8 cellular contexts compared by ENCODE assay signal in the genomic region with DNA sequence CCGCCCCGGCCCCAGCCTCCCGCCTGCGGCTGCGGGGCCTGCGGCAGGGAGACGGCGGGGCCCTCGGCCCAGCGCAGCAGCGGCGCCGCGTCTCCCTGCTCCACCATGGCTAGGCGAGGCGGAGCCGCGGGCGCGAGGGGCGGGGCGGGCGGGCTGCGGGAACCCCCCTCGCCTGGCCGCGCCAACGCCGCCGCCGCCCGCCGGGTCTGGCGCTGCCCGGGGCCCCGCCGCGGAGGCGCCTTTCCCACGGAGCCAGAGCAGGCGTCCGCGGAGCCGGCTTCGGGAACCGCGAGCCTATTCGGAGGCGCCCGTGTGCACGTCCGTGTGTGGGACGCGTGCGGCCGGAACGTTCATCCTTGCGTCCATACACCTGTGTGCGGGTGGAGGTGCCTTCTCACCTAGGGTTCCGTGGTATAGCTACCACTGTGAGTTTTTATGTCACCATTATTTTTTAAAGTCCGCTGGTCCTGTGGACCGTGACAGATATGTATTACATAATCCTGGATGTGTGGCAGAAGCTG. TPM values are rescaled to one million over a fixed set of nuclear protein-coding genes. Genes with fewer than 3 reads are reported as not detected.
DNase-seq lines count a peak whose midpoint lies in the region; ATAC-seq and TF ChIP-seq lines count a peak whose summit lies in the region.

A gene with protein sequence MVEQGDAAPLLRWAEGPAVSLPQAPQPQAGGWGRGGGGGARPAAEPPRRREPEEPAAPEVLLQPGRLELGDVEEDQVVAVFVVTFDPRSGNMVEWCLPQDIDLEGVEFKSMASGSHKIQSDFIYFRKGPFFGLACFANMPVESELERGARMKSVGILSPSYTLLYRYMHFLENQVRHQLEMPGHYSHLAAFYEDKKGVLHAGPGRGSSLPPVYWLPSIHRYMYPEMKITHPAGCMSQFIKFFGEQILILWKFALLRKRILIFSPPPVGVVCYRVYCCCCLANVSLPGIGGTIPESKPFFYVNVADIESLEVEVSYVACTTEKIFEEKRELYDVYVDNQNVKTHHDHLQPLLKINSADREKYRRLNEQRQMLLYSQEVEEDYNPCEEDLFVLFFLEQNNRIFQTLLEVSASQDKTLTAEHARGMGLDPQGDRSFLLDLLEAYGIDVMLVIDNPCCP (minus strand): TSS at position 120 of the 521 bp plus-strand sequence. CDS start 13 bp downstream, at position 107.

- H3K27me3 ChIP-seq in A673 (replicated peaks; ENCODE audit: insufficient read depth, low read depth, low read length, poor library complexity) = no peaks in the 10 kb centered on the region

- H3K4me3 ChIP-seq in A673 (ENCODE audit: low read depth, low read length, poor library complexity, severe bottlenecking) (peak within 1 kb of the TSS; percentile 87), fibroblast of mammary gland (ENCODE audit: control insufficient read depth, low read depth, low read length) (peak within 1 kb of the TSS; percentile 58)

- H3K9me3 ChIP-seq in A673 (ENCODE audit: low read depth, low read length, poor library complexity, severe bottlenecking) = no peaks in the 10 kb centered on the region

- peaks cover 13% of the 10 kb centered on the region for H3K4me1 Mint-ChIP-seq in nephron

- H3K36me3 Mint-ChIP-seq in nephron (ENCODE audit: low read depth) = no peaks in the 10 kb centered on the region

- intact Hi-C loops in A673 (cut with micrococcal nuclease; ENCODE audit: unreplicated experiment) = loop anchor here (5.0 kb wide), 1 partner anchor 35 kb away; the partner anchor contains the start of gene SSBP1

- no peaks in the 10 kb centered on the region for H3K36me3 ChIP-seq in A673 (ENCODE audit: insufficient read depth, low read length, poor library complexity, severe bottlenecking)

- TF ChIP-seq CTCF in A673 (conservative IDR thresholded peaks at IDR 0.05; ENCODE audit: low read depth, low read length) (no peak), fibroblast of mammary gland (conservative IDR thresholded peaks at IDR 0.05; ENCODE audit: control insufficient read depth, insufficient read depth, low read depth, low read length) (no peak), nephron (IDR thresholded peaks at IDR 0.05; ENCODE audit: unreplicated experiment in 3 of 3) (no peak), subcutaneous adipose tissue (IDR thresholded peaks at IDR 0.05; ENCODE audit: low read depth) (no peak)

- H3K27me3 Mint-ChIP-seq in nephron (ENCODE audit: low read depth) = peaks cover 19% of the 10 kb centered on the region

- CTCF ChIA-PET in A673 (lab: Charles Lee) = no interaction called here

- POLR2A ChIA-PET in A673 (lab: Charles Lee; ENCODE audit: low non-redundant PET) = no interaction called here

- H3K4me1 ChIP-seq in A673 (ENCODE audit: insufficient read depth, low read length, poor library complexity, severe bottlenecking) = peaks cover 6% of the 10 kb centered on the region

- ATAC-seq in GM18517 (IDR thresholded peaks at IDR 0.05; ENCODE audit: unreplicated experiment) (peak; percentile 67), HG02981 (IDR thresholded peaks at IDR 0.05; ENCODE audit: unreplicated experiment) (peak; percentile 66)

- BruUV-seq in A673 (replicated peaks; lab: Mats Ljungman, UMichigan) = no TSS peak

- peak within 1 kb of the TSS; percentile 85 to 86 (median 85) for H3K4me3 Mint-ChIP-seq in nephron

- no peaks in the 10 kb centered on the region for H3K9me3 Mint-ChIP-seq in nephron

- peak; percentile 61 for DNase-seq in A673 (ENCODE audit: low spot score)
- peak; percentile 39 for DNase-seq in NCI-H748 treated with DMSO at 0.1 percent for 48 hours (lab: John Stamatoyannopoulos, UW)
- peak; percentile 52 to 70 for DNase-seq in activated T-cell treated with anti-CD3 and anti-CD28 coated beads, Interleukin-2, amount 50 U/mL, for 48 hours
- no peak for DNase-seq in fibroblast of mammary gland (ENCODE audit: low read depth)

- peak within 1 kb of the TSS; percentile 61 for H3K27ac ChIP-seq in A673 (ENCODE audit: low read depth, low read length, poor library complexity, severe bottlenecking)

- H3K27ac Mint-ChIP-seq in nephron = peak within 1 kb of the TSS; percentile 27 to 63 (median 54)

RNA-seq across cellular contexts. Expression of the gene that starts here (rescaled TPM):
- total RNA-seq in A673 (2021) (11.9 and 12.3 TPM in 2 replicates), subcutaneous adipose tissue (10 to 100 TPM; 17.0 to 24.1 (median 19.1) TPM)
